ENCODE assay signal across 14 cellular contexts in the genomic region with DNA sequence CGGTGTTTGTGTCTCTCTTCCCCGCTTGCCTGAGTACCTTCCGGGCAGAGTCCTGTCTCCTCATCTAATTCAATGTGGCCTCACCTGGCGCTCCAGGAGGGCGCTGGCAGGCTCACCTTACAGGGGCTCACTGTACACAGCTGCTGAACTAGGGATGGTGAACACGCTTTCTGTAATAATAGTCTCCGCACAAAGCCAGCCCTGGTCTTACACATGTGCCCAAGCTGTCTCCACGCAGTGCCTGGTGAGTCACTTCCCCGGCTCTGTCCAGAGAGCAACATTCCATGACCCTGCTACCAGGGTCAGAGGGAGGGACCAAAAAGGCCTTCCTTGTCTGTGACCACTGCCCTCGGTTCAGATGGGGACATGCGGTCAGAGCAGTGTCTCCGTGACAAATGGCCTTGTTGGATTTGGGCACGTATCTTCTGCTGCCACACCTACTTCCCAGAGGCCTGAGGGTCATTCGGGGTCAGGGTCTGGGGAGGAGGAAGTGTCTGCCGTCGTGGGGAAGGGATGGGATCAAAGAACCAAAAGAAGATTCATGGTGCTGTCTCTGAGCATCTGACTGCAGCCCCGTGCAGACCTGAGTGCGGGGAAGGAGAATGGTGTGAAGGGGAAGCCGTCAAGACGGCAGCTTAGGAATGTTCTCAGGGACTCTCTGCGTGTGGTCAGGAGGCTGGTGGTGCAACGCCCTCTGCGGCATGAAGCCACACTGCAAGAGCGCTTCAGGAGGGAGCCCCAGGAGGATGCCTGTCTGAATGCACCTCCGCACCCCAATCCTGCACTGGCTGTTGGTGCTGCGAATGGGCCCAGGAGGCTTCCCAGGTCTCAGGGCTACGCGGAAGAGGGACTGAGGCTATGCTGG.
DNase-seq lines count a peak whose midpoint lies in the region; ATAC-seq and TF ChIP-seq lines count a peak whose summit lies in the region.
"Had no signal": no experiment of that assay in that cellular context is flagged by ENCODE, and none has a peak within 500 bp of the region (broad histone marks: within the 10 kb centered on the region; RNA-seq: fewer than 3 reads in every experiment).

No MANE protein-coding gene starts in this region.

- no peak overlapping the region for H3K4me3 ChIP-seq in CD8-positive, alpha-beta memory T cell (ENCODE audit: low read length)
- H3K4me3 ChIP-seq in left ventricle myocardium inferior = no peak overlapping the region
- H3K4me3 ChIP-seq in trophoblast cell (ENCODE audit: low read depth, low read length) = no peak overlapping the region
- H3K4me3 ChIP-seq: coronary artery, SK-N-MC had no signal

- no peak overlapping the region for H4K8ac ChIP-seq in trophoblast cell (ENCODE audit: low read depth, low read length)

- peak overlapping the region; percentile 54 for H3K27ac ChIP-seq in CD8-positive, alpha-beta memory T cell (ENCODE audit: low read depth, low read length)
- H3K27ac ChIP-seq in left ventricle myocardium inferior (replicated peaks) = peak overlapping the region; percentile 50
- H3K27ac ChIP-seq in trophoblast cell (ENCODE audit: low read depth, low read length) = no peak overlapping the region
- H3K27ac ChIP-seq: SK-N-MC had no signal

- WGBS in trophoblast cell (ENCODE audit: extremely low coverage, insufficient coverage, insufficient read length) = no CpG with 5 or more reads among the region's 28 CpGs

- ATAC-seq in GM18868 (IDR thresholded peaks at IDR 0.05; ENCODE audit: unreplicated experiment) (no peak), HG03469 (IDR thresholded peaks at IDR 0.05; ENCODE audit: unreplicated experiment) (no peak), WTC11 (no peak)

- H3K23ac ChIP-seq in trophoblast cell (ENCODE audit: low read length) = no peak overlapping the region

- H3K9ac ChIP-seq in trophoblast cell (ENCODE audit: low read length) = no peak overlapping the region

- peaks cover 3% of the 10 kb centered on the region for H3K4me1 ChIP-seq in CD8-positive, alpha-beta memory T cell (ENCODE audit: insufficient read depth, low read length)
- H3K4me1 ChIP-seq in left ventricle myocardium inferior (peaks cover 12% of the 10 kb centered on the region), trophoblast cell (ENCODE audit: control insufficient read depth in 1 of 2, insufficient read depth in 2 of 2, low read length in 2 of 2) (peaks cover 5 to 9% of the 10 kb centered on the region in 2 experiments)

- no peaks in the 10 kb centered on the region for H3K79me1 ChIP-seq in trophoblast cell (ENCODE audit: low read length)

- no peaks in the 10 kb centered on the region for H3K9me3 ChIP-seq in CD8-positive, alpha-beta memory T cell (ENCODE audit: low read length)
- H3K9me3 ChIP-seq in left ventricle myocardium inferior (replicated peaks) (no peaks in the 10 kb centered on the region), trophoblast cell (ENCODE audit: insufficient read depth, low read depth, low read length) (no peaks in the 10 kb centered on the region)

- H3K79me2 ChIP-seq in trophoblast cell (ENCODE audit: control insufficient read depth, insufficient read depth, low read length, poor library complexity) = no peaks in the 10 kb centered on the region

- no peak overlapping the region for H2BK12ac ChIP-seq in trophoblast cell (ENCODE audit: low read length)

- H2AFZ ChIP-seq in trophoblast cell (ENCODE audit: insufficient read depth, low read length, poor library complexity) = no peak overlapping the region

- H3K27ac Mint-ChIP-seq in CD8-positive, alpha-beta memory T cell = peak overlapping the region in 6 of 8 donors; percentile 12 to 83 (median 30)
- no peak overlapping the region; the same call in 1 of the 2 replicates for H3K27ac Mint-ChIP-seq in WTC11
- H3K27ac Mint-ChIP-seq: activated T-helper 2 cell treated with anti-CD3 and anti-CD28 coated beads, Interferon-gamma antibody, Interleukin-2, Interleukin-4, amounts not matched to agents 10 μg/mL and 5 μg/mL and 100 μg/mL, durations not matched to agents 14 hours and 24 hours and 36 hours had no signal

- H3K9me3 Mint-ChIP-seq in CD8-positive, alpha-beta memory T cell = no peaks in the 10 kb centered on the region
- H3K9me3 Mint-ChIP-seq in WTC11 = no peaks in the 10 kb centered on the region
- H3K9me3 Mint-ChIP-seq: activated T-helper 2 cell treated with anti-CD3 and anti-CD28 coated beads, Interferon-gamma antibody, Interleukin-2, Interleukin-4, amounts not matched to agents 10 μg/mL and 5 μg/mL and 100 μg/mL, durations not matched to agents 14 hours and 24 hours and 36 hours had no signal

- POLR2A ChIA-PET in CD8-positive, alpha-beta memory T cell (lab: Charles Lee) = no interaction called here
- POLR2A ChIA-PET in WTC11 (lab: Charles Lee) = no interaction called here

- no peak for TF ChIP-seq CTCF in left ventricle myocardium inferior (IDR thresholded peaks at IDR 0.05; ENCODE audit: borderline replicate concordance)
- TF ChIP-seq CTCF in WTC11 (IDR thresholded peaks at IDR 0.05) = no peak

- no peak overlapping the region for H3K14ac ChIP-seq in trophoblast cell (ENCODE audit: low read length)

- no peak for DNase-seq in CD8-positive, alpha-beta memory T cell
- DNase-seq in amniotic epithelial cell (ENCODE audit: low read depth) = peak; percentile 80
- no peak for DNase-seq in left ventricle myocardium inferior
- DNase-seq in trophoblast cell = peak; percentile 42 to 63
- DNase-seq in HUDEP-2 (lab: John Stamatoyannopoulos, UW; ENCODE audit: unreplicated experiment in 76 of 76) = no peak
- no peak for DNase-seq in WTC11 (ENCODE audit: low spot score)
- DNase-seq: activated CD4-positive, alpha-beta T cell treated with anti-CD3 and anti-CD28 coated beads for 48 hours; NCI-H1048; stimulated activated CD4-positive, alpha-beta T cell treated with anti-CD3 and anti-CD28 coated beads, Interleukin-4, amount 100 ng/mL, for 24 hours had no signal

- no peak overlapping the region for H3K4ac ChIP-seq in trophoblast cell (ENCODE audit: low read depth, low read length)

- H2BK120ac ChIP-seq in trophoblast cell (ENCODE audit: insufficient read depth, low read length, poor library complexity) = no peak overlapping the region

- H2BK5ac ChIP-seq in trophoblast cell (ENCODE audit: low read depth, low read length, poor library complexity) = no peak overlapping the region

- no peak overlapping the region for H4K91ac ChIP-seq in trophoblast cell (ENCODE audit: low read depth, low read length)

- no peaks in the 10 kb centered on the region for H3K27me3 Mint-ChIP-seq in CD8-positive, alpha-beta memory T cell
- no peaks in the 10 kb centered on the region for H3K27me3 Mint-ChIP-seq in WTC11 (ENCODE audit: low read depth)

- H3K27me3 ChIP-seq in CD8-positive, alpha-beta memory T cell (ENCODE audit: insufficient read depth, low read length, poor library complexity, severe bottlenecking) = no peaks in the 10 kb centered on the region
- H3K27me3 ChIP-seq in left ventricle myocardium inferior (ENCODE audit: low read depth) = no peaks in the 10 kb centered on the region
- no peaks in the 10 kb centered on the region for H3K27me3 ChIP-seq in trophoblast cell (ENCODE audit: insufficient read depth, low read length)

- intact Hi-C loops in left ventricle myocardium inferior (cut with micrococcal nuclease) = no loop called here

- no peak overlapping the region for H3K4me3 Mint-ChIP-seq in CD8-positive, alpha-beta memory T cell
- no peak overlapping the region for H3K4me3 Mint-ChIP-seq in WTC11

- CTCF ChIA-PET in CD8-positive, alpha-beta memory T cell (lab: Charles Lee) = no interaction called here
- CTCF ChIA-PET in WTC11 (lab: Charles Lee) = no interaction called here

- H2AK5ac ChIP-seq in trophoblast cell (ENCODE audit: low read length) = no peak overlapping the region

- H3K4me1 Mint-ChIP-seq in CD8-positive, alpha-beta memory T cell = peaks cover 8 to 11% (median 10%) of the 10 kb centered on the region in 3 donors
- H3K4me1 Mint-ChIP-seq in WTC11 = no peaks in the 10 kb centered on the region

- H3K36me3 ChIP-seq in CD8-positive, alpha-beta memory T cell (ENCODE audit: insufficient read depth, low read length) = peaks cover 57% of the 10 kb centered on the region
- peaks cover 99% of the 10 kb centered on the region for H3K36me3 ChIP-seq in left ventricle myocardium inferior
- H3K36me3 ChIP-seq in trophoblast cell (ENCODE audit: control insufficient read depth in 1 of 2, insufficient read depth in 2 of 2, low read length in 2 of 2) = peaks cover 69 to 86% of the 10 kb centered on the region in 2 experiments

- H3K18ac ChIP-seq in trophoblast cell (ENCODE audit: low read length) = no peak overlapping the region

- H4K12ac ChIP-seq in trophoblast cell (ENCODE audit: low read depth, low read length) = no peak overlapping the region

- H3K4me2 ChIP-seq in trophoblast cell (ENCODE audit: low read length) = no peak overlapping the region

- peaks cover 23 to 96% (median 31%) of the 10 kb centered on the region in 3 donors for H3K36me3 Mint-ChIP-seq in CD8-positive, alpha-beta memory T cell
- peaks cover 83% of the 10 kb centered on the region for H3K36me3 Mint-ChIP-seq in WTC11

TF ChIP-seq in WTC11, 78 proteins besides CTCF, POLR2A, EP300 and RAD21 (continues in another document):
- TF ChIP-seq ZNF396 (CRISPR knock-in tag; IDR thresholded peaks at IDR 0.05; ENCODE audit: borderline replicate concordance) (no peak), NFE2L1 (CRISPR knock-in tag; IDR thresholded peaks at IDR 0.05) (no peak), ELF4 (CRISPR knock-in tag; IDR thresholded peaks at IDR 0.05; ENCODE audit: low read depth) (no peak), PRRX2 (CRISPR knock-in tag; IDR thresholded peaks at IDR 0.05) (no peak)
- TF ChIP-seq, protein P1, sequence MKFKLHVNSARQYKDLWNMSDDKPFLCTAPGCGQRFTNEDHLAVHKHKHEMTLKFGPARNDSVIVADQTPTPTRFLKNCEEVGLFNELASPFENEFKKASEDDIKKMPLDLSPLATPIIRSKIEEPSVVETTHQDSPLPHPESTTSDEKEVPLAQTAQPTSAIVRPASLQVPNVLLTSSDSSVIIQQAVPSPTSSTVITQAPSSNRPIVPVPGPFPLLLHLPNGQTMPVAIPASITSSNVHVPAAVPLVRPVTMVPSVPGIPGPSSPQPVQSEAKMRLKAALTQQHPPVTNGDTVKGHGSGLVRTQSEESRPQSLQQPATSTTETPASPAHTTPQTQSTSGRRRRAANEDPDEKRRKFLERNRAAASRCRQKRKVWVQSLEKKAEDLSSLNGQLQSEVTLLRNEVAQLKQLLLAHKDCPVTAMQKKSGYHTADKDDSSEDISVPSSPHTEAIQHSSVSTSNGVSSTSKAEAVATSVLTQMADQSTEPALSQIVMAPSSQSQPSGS (CRISPR knock-in tag; IDR thresholded peaks at IDR 0.05; ENCODE audit: borderline replicate concordance, low read depth) = no peak
- TF ChIP-seq, protein P2, sequence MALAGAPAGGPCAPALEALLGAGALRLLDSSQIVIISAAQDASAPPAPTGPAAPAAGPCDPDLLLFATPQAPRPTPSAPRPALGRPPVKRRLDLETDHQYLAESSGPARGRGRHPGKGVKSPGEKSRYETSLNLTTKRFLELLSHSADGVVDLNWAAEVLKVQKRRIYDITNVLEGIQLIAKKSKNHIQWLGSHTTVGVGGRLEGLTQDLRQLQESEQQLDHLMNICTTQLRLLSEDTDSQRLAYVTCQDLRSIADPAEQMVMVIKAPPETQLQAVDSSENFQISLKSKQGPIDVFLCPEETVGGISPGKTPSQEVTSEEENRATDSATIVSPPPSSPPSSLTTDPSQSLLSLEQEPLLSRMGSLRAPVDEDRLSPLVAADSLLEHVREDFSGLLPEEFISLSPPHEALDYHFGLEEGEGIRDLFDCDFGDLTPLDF (CRISPR knock-in tag; IDR thresholded peaks at IDR 0.05) = no peak

Comparison
In these comparisons a context has a peak if more than half of its experiments do, and no peak if none do; other contexts are left out.
1. DNase-seq: peak in amniotic epithelial cell (single experiment) and trophoblast cell (2 of 2); none in CD8-positive, alpha-beta memory T cell (0 of 5), left ventricle myocardium inferior (single experiment), HUDEP-2 (0 of 76) and WTC11 (single experiment).